Comparison of ENCODE assay signal across 9 cellular contexts in genomic region chr1:6261615-6261995, GRCh38. TPM values are rescaled to one million over a fixed set of nuclear protein-coding genes. Genes with fewer than 3 reads are reported as not detected.
DNase-seq lines count a peak whose midpoint lies in the region; ATAC-seq and TF ChIP-seq lines count a peak whose summit lies in the region.
"Had no signal": no experiment of that assay in that cellular context is flagged by ENCODE, and none has a peak within 500 bp of the region (broad histone marks: within the 10 kb centered on the region; RNA-seq: fewer than 3 reads in every experiment).

No MANE protein-coding gene starts in this region.

- H3K4me3 ChIP-seq in iPS-20b (ENCODE audit: low read length) = peak overlapping the region; percentile 60; the same call in 1 of the 2 replicates
- H3K4me3 ChIP-seq in thoracic aorta = peak overlapping the region; percentile 71
- no peak overlapping the region; the same call in 1 of the 2 replicates for H3K4me3 ChIP-seq in MG63
- H3K4me3 ChIP-seq: lung had no signal

- H3K9me3 ChIP-seq in iPS-20b (ENCODE audit: insufficient read depth, low read depth, low read length) (no peaks in the 10 kb centered on the region), thoracic aorta (no peaks in the 10 kb centered on the region), MG63 (no peaks in the 10 kb centered on the region)

- peaks cover 2% of the 10 kb centered on the region; the same call in 1 of the 2 replicates for H3K4me1 ChIP-seq in iPS-20b (ENCODE audit: insufficient read depth, low read length)
- H3K4me1 ChIP-seq in thoracic aorta (ENCODE audit: control insufficient read depth in 1 of 2, low read depth in 2 of 2) = peaks cover 0 to 23% of the 10 kb centered on the region in 2 donors

- H3K4me3 Mint-ChIP-seq in activated T-cell treated with anti-CD3 and anti-CD28 coated beads, Interleukin-2, amount 50 U/mL, for 24 hours = peak overlapping the region; percentile 57
- peak overlapping the region; percentile 48 for H3K4me3 Mint-ChIP-seq in activated T-helper 17 cell treated with anti-CD3 and anti-CD28 coated beads, Interleukin-2, amount 50 U/mL, for 72 hours

- H3K36me3 ChIP-seq in iPS-20b (ENCODE audit: insufficient read depth, low read depth, low read length) (no peaks in the 10 kb centered on the region), thoracic aorta (no peaks in the 10 kb centered on the region), MG63 (peaks cover 3% of the 10 kb centered on the region; the same call in 1 of the 2 replicates)

- H3K9ac ChIP-seq in iPS-20b (ENCODE audit: low read depth, low read length) = no peak overlapping the region

- H3K27me3 Mint-ChIP-seq in activated T-cell treated with anti-CD3 and anti-CD28 coated beads, Interleukin-2, amount 50 U/mL, for 24 hours = peaks cover 32% of the 10 kb centered on the region
- no peaks in the 10 kb centered on the region for H3K27me3 Mint-ChIP-seq in activated T-helper 17 cell treated with anti-CD3 and anti-CD28 coated beads, Interleukin-2, amount 50 U/mL, for 72 hours

- peaks cover 5% of the 10 kb centered on the region for H3K4me1 Mint-ChIP-seq in activated T-cell treated with anti-CD3 and anti-CD28 coated beads, Interleukin-2, amount 50 U/mL, for 24 hours (ENCODE audit: low read depth)
- no peaks in the 10 kb centered on the region for H3K4me1 Mint-ChIP-seq in activated T-helper 17 cell treated with anti-CD3 and anti-CD28 coated beads, Interleukin-2, amount 50 U/mL, for 72 hours

- no peak for ATAC-seq in activated T-helper 17 cell treated with anti-CD3 and anti-CD28 coated beads, Interleukin-2, amount 50 U/mL, for 72 hours (replicated peaks)
- ATAC-seq in thoracic aorta (ENCODE audit: insufficient number of reproducible peaks, low FRiP score, low read depth) (no peak), HG03045 (IDR thresholded peaks at IDR 0.05; ENCODE audit: unreplicated experiment) (no peak)

- H3K27me3 ChIP-seq in iPS-20b (ENCODE audit: insufficient read depth, low read length) (peaks cover 36% of the 10 kb centered on the region), thoracic aorta (replicated peaks; ENCODE audit: insufficient read depth) (peaks cover 4% of the 10 kb centered on the region), MG63 (no peaks in the 10 kb centered on the region)

- peaks cover 4% of the 10 kb centered on the region for H3K36me3 Mint-ChIP-seq in activated T-cell treated with anti-CD3 and anti-CD28 coated beads, Interleukin-2, amount 50 U/mL, for 24 hours (ENCODE audit: low read depth)
- H3K36me3 Mint-ChIP-seq in activated T-helper 17 cell treated with anti-CD3 and anti-CD28 coated beads, Interleukin-2, amount 50 U/mL, for 72 hours (ENCODE audit: low read depth) = no peaks in the 10 kb centered on the region

- no peak overlapping the region for H3K27ac Mint-ChIP-seq in activated T-cell treated with anti-CD3 and anti-CD28 coated beads, Interleukin-2, amount 50 U/mL, for 24 hours
- H3K27ac Mint-ChIP-seq in activated T-helper 17 cell treated with anti-CD3 and anti-CD28 coated beads, Interleukin-2, amount 50 U/mL, for 72 hours = no peak overlapping the region

- no peaks in the 10 kb centered on the region for H3K9me3 Mint-ChIP-seq in activated T-cell treated with anti-CD3 and anti-CD28 coated beads, Interleukin-2, amount 50 U/mL, for 24 hours
- H3K9me3 Mint-ChIP-seq in activated T-helper 17 cell treated with anti-CD3 and anti-CD28 coated beads, Interleukin-2, amount 50 U/mL, for 72 hours = no peaks in the 10 kb centered on the region

- no peak for DNase-seq in activated T-cell treated with anti-CD3 and anti-CD28 coated beads, Interleukin-2, amount 50 U/mL, for 24 hours
- no peak for DNase-seq in activated T-cell treated with anti-CD3 and anti-CD28 coated beads for 4 hours
- no peak for DNase-seq in thoracic aorta (ENCODE audit: low spot score)
- no peak for DNase-seq in T-helper 9 cell
- no peak for DNase-seq in MG63

- no peak for TF ChIP-seq CTCF in thoracic aorta (IDR thresholded peaks at IDR 0.05)

- no peak overlapping the region for H3K27ac ChIP-seq in iPS-20b (ENCODE audit: low read length)
- H3K27ac ChIP-seq in thoracic aorta = no peak overlapping the region

RNA-seq across cellular contexts. Expression of gene GPR153, which starts 0.7 kb away (rescaled TPM):
- under 1 TPM; 0.39 to 0.40 TPM for total RNA-seq in activated T-helper 17 cell treated with anti-CD3 and anti-CD28 coated beads, Interleukin-2, amount 50 U/mL, for 72 hours
- total RNA-seq in thoracic aorta = 1 to 10 TPM; 4.6 to 4.7 TPM
- total RNA-seq in MG63 (2014; rRNA removed; shearing (Covaris generic); ENCODE audit: low replicate concordance) = 5.0 and 6.3 TPM in 2 replicates

RNA-seq across cellular contexts. Expression of gene HES3, which starts 17.6 kb away (rescaled TPM):
- total RNA-seq in activated T-helper 17 cell treated with anti-CD3 and anti-CD28 coated beads, Interleukin-2, amount 50 U/mL, for 72 hours = not detected
- not detected for total RNA-seq in thoracic aorta
- not detected in 2 replicates for total RNA-seq in MG63 (2014; rRNA removed; shearing (Covaris generic); ENCODE audit: low replicate concordance)
- total RNA-seq: lung had no signal

RNA-seq across cellular contexts. Expression of gene ICMT, which starts 25.8 kb away (rescaled TPM):
- total RNA-seq in activated T-helper 17 cell treated with anti-CD3 and anti-CD28 coated beads, Interleukin-2, amount 50 U/mL, for 72 hours = 10 to 100 TPM; 26.7 to 62.4 TPM
- total RNA-seq in thoracic aorta = 10 to 100 TPM; 65.3 to 90.0 TPM
- 83.9 and 87.1 TPM in 2 replicates for total RNA-seq in MG63 (2014; rRNA removed; shearing (Covaris generic); ENCODE audit: low replicate concordance)

RNA-seq across cellular contexts. Expression of gene RNF207, which starts 55.7 kb away (rescaled TPM):
- total RNA-seq in activated T-helper 17 cell treated with anti-CD3 and anti-CD28 coated beads, Interleukin-2, amount 50 U/mL, for 72 hours = 10 to 100 TPM; 20.1 to 21.9 TPM
- total RNA-seq in thoracic aorta = 10 to 100 TPM; 30.5 to 50.1 TPM
- 7.8 and 7.9 TPM in 2 replicates for total RNA-seq in MG63 (2014; rRNA removed; shearing (Covaris generic); ENCODE audit: low replicate concordance)
